In the genomic region with DNA sequence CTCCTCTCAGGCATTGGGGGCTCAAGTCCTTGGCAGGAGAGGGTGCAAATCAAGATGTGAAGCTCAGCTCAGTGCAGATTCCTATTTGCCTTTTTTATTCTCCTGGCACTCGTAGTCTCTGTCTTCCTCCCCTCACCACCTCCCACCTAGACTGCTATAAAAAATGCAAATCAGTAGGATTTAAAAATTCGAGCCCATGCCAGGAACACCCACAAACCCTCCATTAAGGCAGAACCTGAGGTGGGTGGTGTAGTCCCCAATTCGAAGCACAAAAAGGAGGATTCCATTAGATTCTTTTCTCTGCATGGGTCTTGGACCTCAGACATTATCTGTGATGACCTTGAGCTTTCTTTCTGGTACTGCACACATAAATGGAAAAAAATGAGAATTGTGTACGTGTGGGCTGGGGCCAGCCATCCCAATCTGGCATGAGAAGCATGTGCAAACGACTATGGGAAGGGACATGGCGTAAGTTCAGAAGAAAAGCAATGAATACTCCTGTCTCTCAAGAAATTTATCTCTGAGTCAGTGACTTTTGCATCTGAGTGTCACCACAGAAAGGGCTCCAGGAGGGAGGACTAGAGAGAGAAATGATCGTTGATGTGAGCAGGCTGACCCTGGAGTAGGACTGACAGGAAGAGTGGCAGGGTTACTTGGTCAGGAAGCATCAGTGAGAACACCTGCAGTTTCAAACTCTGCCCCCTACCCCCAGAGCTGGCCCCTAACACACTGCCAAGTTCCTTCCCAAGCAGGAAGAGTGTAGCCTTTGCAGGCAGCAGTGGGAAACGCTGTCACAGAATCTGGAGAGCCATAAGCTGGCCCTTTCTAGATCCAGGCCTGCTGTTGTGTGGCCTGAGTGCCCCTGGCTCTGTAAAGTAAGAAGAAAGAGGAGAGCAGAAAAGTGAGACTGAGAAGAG, we compare ENCODE assay signal across 8 cellular contexts. TPM values are rescaled to one million over a fixed set of nuclear protein-coding genes. Genes with fewer than 3 reads are reported as not detected.
DNase-seq lines count a peak whose midpoint lies in the region; ATAC-seq and TF ChIP-seq lines count a peak whose summit lies in the region.

No MANE protein-coding gene starts in this region.

- CTCF ChIA-PET in PC-3 (lab: Charles Lee) = interaction anchor here (0.7 kb wide), 1 partner anchor 23 kb away, joined by 5 read pairs; no protein-coding TSS in a partner anchor

- BruUV-seq in PC-3 (replicated peaks; lab: Mats Ljungman, UMichigan) = TSS peak; percentile 13

- H3K27ac ChIP-seq in PC-3 (ENCODE audit: low read length) (no peak overlapping the region), esophagus (ENCODE audit: low read depth in 2 of 2, low read length in 1 of 2) (peak overlapping the region; percentile 84 to 88), prostate gland (peak overlapping the region; percentile 90 to 92)

- peaks cover 20% of the 10 kb centered on the region; the same call in 1 of the 2 replicates for H3K4me1 ChIP-seq in PC-3 (ENCODE audit: insufficient read depth, low read length)
- peaks cover 3 to 17% of the 10 kb centered on the region in 2 donors for H3K4me1 ChIP-seq in esophagus (ENCODE audit: control insufficient read depth in 2 of 2, insufficient read depth in 2 of 2, low read length in 1 of 2)
- H3K4me1 ChIP-seq in prostate gland (replicated peaks) = no peaks in the 10 kb centered on the region

- peak overlapping the region; percentile 59 for H3K4me3 ChIP-seq in GM12864 (ENCODE audit: low read depth, low read length)
- H3K4me3 ChIP-seq in PC-3 (ENCODE audit: low read length) = peak overlapping the region; percentile 64; the same call in 1 of the 2 replicates
- H3K4me3 ChIP-seq in esophagus (ENCODE audit: low read depth in 1 of 2, low read length in 2 of 2) = peak overlapping the region; percentile 52 to 58
- no peak overlapping the region for H3K4me3 ChIP-seq in prostate gland

- no peak for DNase-seq in GM12864 (ENCODE audit: low read depth)
- no peak for DNase-seq in PC-3
- no peak for DNase-seq in prostate gland (ENCODE audit: low spot score)
- no peak for DNase-seq in AG08395 (ENCODE audit: low spot score)
- DNase-seq in activated CD4-positive, CD25-positive, alpha-beta regulatory T cell treated with anti-CD3 and anti-CD28 coated beads, Interleukin-2, amount 50 U/mL, for 72 hours = no peak

- no peaks in the 10 kb centered on the region for H3K9me2 ChIP-seq in PC-3 (replicated peaks; ENCODE audit: low read length)

- H3K4me2 ChIP-seq in PC-3 (ENCODE audit: low read length) = peak overlapping the region; percentile 92

- H3K79me2 ChIP-seq in PC-3 (ENCODE audit: low read length) = no peaks in the 10 kb centered on the region

- no peak overlapping the region for H2AFZ ChIP-seq in PC-3 (ENCODE audit: low read length)

- no peaks in the 10 kb centered on the region for H3K9me3 ChIP-seq in PC-3 (ENCODE audit: low read length)
- no peaks in the 10 kb centered on the region for H3K9me3 ChIP-seq in esophagus (ENCODE audit: control insufficient read depth in 2 of 2, insufficient read depth in 1 of 2, low read depth in 1 of 2, low read length in 1 of 2)
- H3K9me3 ChIP-seq in prostate gland = no peaks in the 10 kb centered on the region

- H3K9ac ChIP-seq in PC-3 (ENCODE audit: low read length) = no peak overlapping the region

- ATAC-seq in PC-3 = no peak
- ATAC-seq in HG02885 (IDR thresholded peaks at IDR 0.05; ENCODE audit: poor library complexity, unreplicated experiment) = no peak
- no peak for ATAC-seq in HG03135 (IDR thresholded peaks at IDR 0.05; ENCODE audit: unreplicated experiment)

- H3K27me3 ChIP-seq in PC-3 (ENCODE audit: low read length) (no peaks in the 10 kb centered on the region), esophagus (ENCODE audit: control insufficient read depth in 1 of 2, insufficient read depth in 2 of 2, low read length in 2 of 2) (no peaks in the 10 kb centered on the region), prostate gland (replicated peaks; ENCODE audit: insufficient read depth) (no peaks in the 10 kb centered on the region)

- no peak for TF ChIP-seq CTCF in GM12864 (IDR thresholded peaks at IDR 0.05; ENCODE audit: low read depth, low read length, missing control alignments)
- no peak for TF ChIP-seq CTCF in PC-3 (conservative IDR thresholded peaks at IDR 0.05; ENCODE audit: low read depth, low read length)
- no peak for TF ChIP-seq CTCF in prostate gland (IDR thresholded peaks at IDR 0.05)

- H4K20me1 ChIP-seq in PC-3 (ENCODE audit: low read length) = no peaks in the 10 kb centered on the region

- no peak for TF ChIP-seq POLR2A in prostate gland (IDR thresholded peaks at IDR 0.05)

- POLR2A ChIA-PET in PC-3 (lab: Charles Lee; ENCODE audit: unreplicated experiment) = interaction anchor here (0.6 kb wide), 1 partner anchor 230 kb away, joined by 4 read pairs; no protein-coding TSS in a partner anchor

- intact Hi-C loops in PC-3 (cut with micrococcal nuclease) (loop anchor here (2.0 kb wide), 1 partner anchor 23 kb away; no protein-coding TSS in a partner anchor), prostate gland (cut with DNase I) (no loop called here)

- H3F3A ChIP-seq in PC-3 (ENCODE audit: low read length, unreplicated experiment) = no peaks in the 10 kb centered on the region

- H3K36me3 ChIP-seq in PC-3 (ENCODE audit: low read depth, low read length) (no peaks in the 10 kb centered on the region), esophagus (ENCODE audit: control insufficient read depth in 2 of 2, insufficient read depth in 2 of 2, low read length in 1 of 2) (peaks cover 0 to 8% of the 10 kb centered on the region in 2 donors), prostate gland (no peaks in the 10 kb centered on the region)

- WGBS in esophagus, 2 donors = 41 to 48% methylated on average over 8 of the region's 8 CpGs
- WGBS in prostate gland = 30% methylated on average over 8 of the region's 8 CpGs

RNA-seq across cellular contexts. Expression of a gene that starts 1.7 kb away (rescaled TPM):
- total RNA-seq in PC-3 (2014; rRNA removed) (0.11 TPM in 1 of 2 replicates, not detected in the other), prostate gland (1 to 10 TPM; 2.8 to 6.6 TPM)
- 1 to 10 TPM; 1.2 to 3.0 TPM for polyA plus RNA-seq in esophagus

RNA-seq across cellular contexts. Expression of a gene that starts 18.2 kb away (rescaled TPM):
- total RNA-seq in PC-3 (2014; rRNA removed) = 21.6 and 22.2 TPM in 2 replicates
- 1 to 10 TPM; 3.2 to 4.2 TPM for polyA plus RNA-seq in esophagus
- 10 to 100 TPM; 15.9 to 33.9 TPM for total RNA-seq in prostate gland

Comparison
In these comparisons a context has a peak if more than half of its experiments do, and no peak if none do; other contexts are left out.
1. H3K4me3 ChIP-seq: peak in GM12864 (single experiment), PC-3 (single experiment) and esophagus (2 of 2); none in prostate gland (0 of 2).